ENCODE assay signal across 24 cellular contexts in genomic region chr17:34780438-34780837, GRCh38.
"Had no signal": no experiment of that assay in that cellular context is flagged by ENCODE, and none has a peak within 500 bp of the region (broad histone marks: within the 10 kb centered on the region; RNA-seq: fewer than 3 reads in every experiment).

No MANE protein-coding gene starts in this region.

- DNase-seq: activated CD4-positive, alpha-beta memory T cell treated with anti-CD3 and anti-CD28 coated beads for 36 hours; activated CD4-positive, alpha-beta T cell treated with anti-CD3 and anti-CD28 coated beads for 36 hours; activated CD4-positive, alpha-beta T cell treated with anti-CD3 and anti-CD28 coated beads, Interleukin-2, amount 10 ng/mL, durations not matched to agents 24 days and 14 days; activated CD4-positive, CD25-positive, alpha-beta regulatory T cell; activated CD4-positive, CD25-positive, alpha-beta regulatory T cell treated with anti-CD3 and anti-CD28 coated beads, Interleukin-2, amount 50 U/mL, for 72 hours; activated CD8-positive, alpha-beta memory T cell treated with anti-CD3 and anti-CD28 coated beads, Interleukin-2, amount 10 ng/mL, durations not matched to agents 7 days and 5 days; activated CD8-positive, alpha-beta memory T cell treated with anti-CD3 and anti-CD28 coated beads, Interleukin-2, amount 50 U/mL, for 4 hours; activated CD8-positive, alpha-beta T cell treated with anti-CD3 and anti-CD28 coated beads, Interleukin-2, amount 10 ng/mL, durations not matched to agents 7 days and 5 days; activated effector memory CD4-positive, alpha-beta T cell treated with anti-CD3 and anti-CD28 coated beads, Interleukin-2, amount 50 U/mL, for 16 hours; activated naive CD4-positive, alpha-beta T cell treated with anti-CD3 and anti-CD28 coated beads for 36 hours; activated naive CD8-positive, alpha-beta T cell treated with anti-CD3 and anti-CD28 coated beads for 36 hours; activated naive CD8-positive, alpha-beta T cell treated with anti-CD3 and anti-CD28 coated beads, Interleukin-2, amount 50 U/mL, for 24 hours; activated T-cell treated with anti-CD3 and anti-CD28 coated beads, Interleukin-2, amount 50 U/mL, for 1 hour; activated T-cell treated with anti-CD3 and anti-CD28 coated beads, Interleukin-2, amount 50 U/mL, for 48 hours; adrenal gland; amygdala; aorta; body of pancreas; cortex of kidney; dermis blood vessel endothelial cell; effector CD8-positive, alpha-beta T cell; esophagus squamous epithelium; foreskin melanocyte; T-helper 2 cell had no signal
